In genomic region chr6:56444855-56445254, GRCh38 we compare ENCODE assay signal across 15 cellular contexts.
"Had no signal": no experiment of that assay in that cellular context is flagged by ENCODE, and none has a peak within 500 bp of the region (broad histone marks: within the 10 kb centered on the region; RNA-seq: fewer than 3 reads in every experiment).

No MANE protein-coding gene starts in this region.

- ATAC-seq: effector memory CD8-positive, alpha-beta T cell; naive thymus-derived CD4-positive, alpha-beta T cell; psoas muscle; stimulated activated effector memory CD8-positive, alpha-beta T cell treated with anti-CD3 and anti-CD28 coated beads, Interleukin-12 subunit alpha, Interleukin-12 subunit beta, amount 100 ng/mL, for 72 hours; stimulated activated naive CD8-positive, alpha-beta T cell treated with anti-CD3 and anti-CD28 coated beads, Interleukin-15, Interleukin-2, amounts not matched to agents 100 U/mL and 50 U/mL, for 24 hours had no signal

- H3K27ac ChIP-seq: epithelial cell of prostate, parathyroid adenoma, psoas muscle had no signal

- H3K4me1 ChIP-seq: parathyroid adenoma, psoas muscle had no signal

- H3K27me3 ChIP-seq: esophagus squamous epithelium had no signal

- H3K9me3 ChIP-seq: esophagus squamous epithelium had no signal

- H3K36me3 ChIP-seq: esophagus squamous epithelium had no signal

- H3K4me3 ChIP-seq: esophagus squamous epithelium, psoas muscle had no signal

- DNase-seq: effector memory CD8-positive, alpha-beta T cell; esophagus squamous epithelium; foreskin fibroblast; immature natural killer cell; mesendoderm; naive thymus-derived CD4-positive, alpha-beta T cell; nephron progenitor cell; psoas muscle; stimulated activated CD4-positive, alpha-beta T cell treated with anti-CD3 and anti-CD28 coated beads, Interleukin-4, amount 100 ng/mL, for 1 hour; stimulated activated CD8-positive, alpha-beta memory T cell treated with anti-CD3 and anti-CD28 coated beads, Interleukin-4, amount 100 ng/mL, for 48 hours; stimulated activated naive CD8-positive, alpha-beta T cell treated with anti-CD3 and anti-CD28 coated beads, Interleukin-15, Interleukin-2, amounts not matched to agents 100 U/mL and 50 U/mL, for 24 hours; trophoblast cell had no signal
